ENCODE assay signal across 15 cellular contexts in genomic region chr18:30920356-30920755, GRCh38.
DNase-seq lines count a peak whose midpoint lies in the region.
"Had no signal": no experiment of that assay in that cellular context is flagged by ENCODE, and none has a peak within 500 bp of the region (broad histone marks: within the 10 kb centered on the region; RNA-seq: fewer than 3 reads in every experiment).

No MANE protein-coding gene starts in this region.

- WGBS in trophoblast cell (ENCODE audit: extremely low coverage, insufficient coverage, insufficient read length): no CpG with 5 or more reads among the region's 3 CpGs

- H3K4me2 ChIP-seq in trophoblast cell (ENCODE audit: low read length): no peak overlapping the region
- H3K4me2 ChIP-seq: BLaER1 had no signal

- H3K79me1 ChIP-seq in trophoblast cell (ENCODE audit: low read length): no peaks in the 10 kb centered on the region

- no peaks in the 10 kb centered on the region for H3K4me1 Mint-ChIP-seq in activated naive CD4-positive, alpha-beta T cell treated with anti-CD3 and anti-CD28 coated beads for 36 hours (ENCODE audit: low read depth)
- H3K4me1 Mint-ChIP-seq: CD8-positive, alpha-beta memory T cell had no signal

- no peak overlapping the region for H3K27ac ChIP-seq in trophoblast cell (ENCODE audit: low read depth, low read length)
- H3K27ac ChIP-seq: BLaER1 had no signal

- CTCF ChIA-PET in activated naive CD4-positive, alpha-beta T cell treated with anti-CD3 and anti-CD28 coated beads for 36 hours (lab: Charles Lee): no interaction called here

- H3K9me3 Mint-ChIP-seq in activated naive CD4-positive, alpha-beta T cell treated with anti-CD3 and anti-CD28 coated beads for 36 hours: peaks cover 5% of the 10 kb centered on the region

- H2BK12ac ChIP-seq in trophoblast cell (ENCODE audit: low read length): no peak overlapping the region

- no peak overlapping the region for H3K18ac ChIP-seq in trophoblast cell (ENCODE audit: low read length)

- H2AFZ ChIP-seq in trophoblast cell (ENCODE audit: insufficient read depth, low read length, poor library complexity): no peak overlapping the region

- H3K4me3 ChIP-seq in trophoblast cell (ENCODE audit: low read depth, low read length): no peak overlapping the region
- H3K4me3 ChIP-seq: BLaER1, HAP-1 had no signal

- H4K8ac ChIP-seq in trophoblast cell (ENCODE audit: low read depth, low read length): no peak overlapping the region

- H4K91ac ChIP-seq in trophoblast cell (ENCODE audit: low read depth, low read length): no peak overlapping the region

- no peak overlapping the region for H3K4ac ChIP-seq in trophoblast cell (ENCODE audit: low read depth, low read length)

- no peaks in the 10 kb centered on the region for H3K27me3 ChIP-seq in trophoblast cell (ENCODE audit: insufficient read depth, low read length)
- H3K27me3 ChIP-seq: BLaER1 had no signal

- no peak overlapping the region for H3K27ac Mint-ChIP-seq in activated naive CD4-positive, alpha-beta T cell treated with anti-CD3 and anti-CD28 coated beads for 36 hours
- H3K27ac Mint-ChIP-seq: CD8-positive, alpha-beta memory T cell had no signal

- no peaks in the 10 kb centered on the region for H3K79me2 ChIP-seq in trophoblast cell (ENCODE audit: control insufficient read depth, insufficient read depth, low read length, poor library complexity)

- in situ Hi-C loops in KBM-7 (cut with MboI; ENCODE audit: low pct_unique_long_range_greater_than_20kb, low sequenced_read_pairs): no loop called here

- no peaks in the 10 kb centered on the region for H3K36me3 ChIP-seq in trophoblast cell (ENCODE audit: control insufficient read depth in 1 of 2, insufficient read depth in 2 of 2, low read length in 2 of 2)
- H3K36me3 ChIP-seq: BLaER1, HAP-1 had no signal

- intact Hi-C loops in activated naive CD4-positive, alpha-beta T cell treated with anti-CD3 and anti-CD28 coated beads for 36 hours (cut with micrococcal nuclease): no loop called here

- H3K27me3 Mint-ChIP-seq in activated naive CD4-positive, alpha-beta T cell treated with anti-CD3 and anti-CD28 coated beads for 36 hours (ENCODE audit: low read depth): no peaks in the 10 kb centered on the region
- H3K27me3 Mint-ChIP-seq: CD8-positive, alpha-beta memory T cell had no signal

- H3K9me3 ChIP-seq in trophoblast cell (ENCODE audit: insufficient read depth, low read depth, low read length): no peaks in the 10 kb centered on the region
- H3K9me3 ChIP-seq: BLaER1, Caco-2, HAP-1 had no signal

- DNase-seq in ELR (ENCODE audit: low read depth) (peak; percentile 8), astrocyte of the hippocampus (ENCODE audit: low read depth, low spot score) (peak; percentile 62), kidney glomerular epithelial cell (lab: John Stamatoyannopoulos, UW) (peak; percentile 75), trophoblast cell (peak; percentile 11 to 51), KBM-7 (no peak), NCI-H2081 treated with DMSO at 0.1 percent for 48 hours (lab: John Stamatoyannopoulos, UW) (no peak)
- no peak for DNase-seq in activated naive CD4-positive, alpha-beta T cell treated with anti-CD3 and anti-CD28 coated beads for 36 hours
- DNase-seq: 8988T; AML-193; Caco-2; CD8-positive, alpha-beta memory T cell; DND-41; GF-D8 had no signal

- H3K4me1 ChIP-seq in trophoblast cell (ENCODE audit: control insufficient read depth in 1 of 2, insufficient read depth in 2 of 2, low read length in 2 of 2): no peaks in the 10 kb centered on the region
- H3K4me1 ChIP-seq: BLaER1, Caco-2, HAP-1 had no signal

- no peak overlapping the region for H4K12ac ChIP-seq in trophoblast cell (ENCODE audit: low read depth, low read length)

- H2BK120ac ChIP-seq in trophoblast cell (ENCODE audit: insufficient read depth, low read length, poor library complexity): no peak overlapping the region

- no peak overlapping the region for H3K9ac ChIP-seq in trophoblast cell (ENCODE audit: low read length)
- H3K9ac ChIP-seq: BLaER1 had no signal

- H3K14ac ChIP-seq in trophoblast cell (ENCODE audit: low read length): no peak overlapping the region

- no peak overlapping the region for H3K23ac ChIP-seq in trophoblast cell (ENCODE audit: low read length)

- H2AK5ac ChIP-seq in trophoblast cell (ENCODE audit: low read length): no peak overlapping the region

- no peaks in the 10 kb centered on the region for H3K36me3 Mint-ChIP-seq in activated naive CD4-positive, alpha-beta T cell treated with anti-CD3 and anti-CD28 coated beads for 36 hours (ENCODE audit: low read depth)
- H3K36me3 Mint-ChIP-seq: CD8-positive, alpha-beta memory T cell had no signal

- no peak overlapping the region for H2BK5ac ChIP-seq in trophoblast cell (ENCODE audit: low read depth, low read length, poor library complexity)

- H3K4me3 Mint-ChIP-seq in activated naive CD4-positive, alpha-beta T cell treated with anti-CD3 and anti-CD28 coated beads for 36 hours: no peak overlapping the region
- H3K4me3 Mint-ChIP-seq: CD8-positive, alpha-beta memory T cell had no signal

Comparison
In these comparisons a context has a peak if more than half of its experiments do, and no peak if none do; other contexts are left out.
1. DNase-seq: peak in ELR (single experiment), astrocyte of the hippocampus (single experiment), kidney glomerular epithelial cell (single experiment) and trophoblast cell (2 of 2); none in KBM-7 (single experiment), NCI-H2081 treated with DMSO at 0.1 percent for 48 hours (single experiment) and activated naive CD4-positive, alpha-beta T cell treated with anti-CD3 and anti-CD28 coated beads for 36 hours (single experiment).